ENCODE assay signal across 8 cellular contexts in the genomic region with DNA sequence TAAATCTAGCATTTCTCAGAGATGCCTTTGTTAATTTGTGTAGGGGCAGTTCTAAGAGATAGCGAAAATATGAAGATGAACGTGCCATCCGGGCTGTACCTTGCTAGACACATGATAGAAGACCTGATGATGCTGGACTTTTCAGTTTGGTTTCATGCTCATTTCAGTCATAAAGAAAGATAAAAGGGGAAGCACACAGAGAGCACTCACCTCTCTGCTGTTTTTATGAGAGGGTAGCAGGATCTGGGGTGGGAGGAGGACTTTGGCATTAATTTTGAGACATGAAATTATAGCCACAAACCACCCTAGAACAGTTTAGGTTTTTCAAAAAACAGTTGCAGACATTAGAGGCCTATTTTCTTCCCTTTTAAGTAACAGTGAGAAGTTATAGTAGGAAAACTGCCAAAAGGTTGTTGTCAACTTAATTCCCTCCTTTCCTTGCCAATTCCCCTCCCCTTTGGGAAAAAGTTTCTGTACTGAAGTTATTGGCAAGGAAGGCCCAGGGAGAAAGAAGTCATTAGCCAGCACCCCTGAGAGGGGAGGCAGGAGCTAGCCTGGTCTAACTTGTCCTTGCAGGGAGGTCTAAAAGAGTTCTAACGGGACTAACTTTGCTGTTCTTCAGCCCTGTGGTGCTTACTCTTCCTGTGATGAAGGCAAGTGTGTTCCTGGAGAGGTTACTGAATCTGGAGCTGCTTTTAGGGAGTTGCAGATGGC. TPM values are rescaled to one million over a fixed set of nuclear protein-coding genes. Genes with fewer than 3 reads are reported as not detected.
A peak's percentile ranks its signal among the peaks of the same experiment; 100 is the strongest.
DNase-seq lines count a peak whose midpoint lies in the region; ATAC-seq and TF ChIP-seq lines count a peak whose summit lies in the region.

No MANE protein-coding gene starts in this region.

- H3K4me3 Mint-ChIP-seq in progenitor cell of endocrine pancreas (ENCODE audit: low read depth) = no peak overlapping the region

- H3K36me3 ChIP-seq in MG63 = no peaks in the 10 kb centered on the region

- no peak overlapping the region for H3K27ac Mint-ChIP-seq in progenitor cell of endocrine pancreas

- no peak overlapping the region for H3K4me3 ChIP-seq in MG63

- DNase-seq in MG63 = peak; percentile 3
- peak; percentile 62 for DNase-seq in fibroblast of peridontal ligament (ENCODE audit: extremely low read depth)
- peak; percentile 38 for DNase-seq in stromal cell of bone marrow (ENCODE audit: low read depth)
- DNase-seq in retina = no peak
- no peak for DNase-seq in SK-N-DZ (ENCODE audit: low spot score)
- no peak for DNase-seq in progenitor cell of endocrine pancreas (ENCODE audit: low spot score, unreplicated experiment)

- peaks cover 2% of the 10 kb centered on the region for H3K36me3 Mint-ChIP-seq in progenitor cell of endocrine pancreas (ENCODE audit: insufficient read depth)

- peaks cover 16% of the 10 kb centered on the region for H3K4me1 Mint-ChIP-seq in progenitor cell of endocrine pancreas (ENCODE audit: low read depth)

- H3K9me3 Mint-ChIP-seq in progenitor cell of endocrine pancreas (ENCODE audit: low read depth) = no peaks in the 10 kb centered on the region

- H3K27me3 ChIP-seq in MG63 = no peaks in the 10 kb centered on the region

- no peaks in the 10 kb centered on the region for H3K9me3 ChIP-seq in MG63

- TF ChIP-seq CTCF in progenitor cell of endocrine pancreas (IDR thresholded peaks at IDR 0.05; ENCODE audit: unreplicated experiment) = no peak

- ATAC-seq in GM18499 (IDR thresholded peaks at IDR 0.05; ENCODE audit: insufficient read depth, unreplicated experiment) (peak; percentile 78), GM21717 (IDR thresholded peaks at IDR 0.05; ENCODE audit: unreplicated experiment) (peak; percentile 85)

- H3K27me3 Mint-ChIP-seq in progenitor cell of endocrine pancreas = no peaks in the 10 kb centered on the region

RNA-seq across cellular contexts. Expression of a gene that starts 2.7 kb away (rescaled TPM):
- total RNA-seq in MG63 (2014; rRNA removed; shearing (Covaris generic); ENCODE audit: low replicate concordance) = 13.7 and 14.4 TPM in 2 replicates
- polyA plus RNA-seq in SK-N-DZ (2014; cell fraction: cytosol; rRNA removed) = 7.6 and 19.4 TPM in 2 replicates
- polyA plus RNA-seq in SK-N-DZ (2014; cell fraction: nucleus; rRNA removed) = 8.6 and 14.3 TPM in 2 replicates
- total RNA-seq in progenitor cell of endocrine pancreas = 21.9 and 24.8 TPM in 2 replicates

Comparison
In these comparisons a context has a peak if more than half of its experiments do, and no peak if none do; other contexts are left out.
1. DNase-seq: peak in MG63 (single experiment), fibroblast of peridontal ligament (single experiment) and stromal cell of bone marrow (single experiment); none in retina (single experiment), SK-N-DZ (single experiment) and progenitor cell of endocrine pancreas (single experiment).